Comparison of ENCODE assay signal across 21 cellular contexts in genomic region chr11:39192671-39193070, GRCh38.
"Had no signal": no experiment of that assay in that cellular context is flagged by ENCODE, and none has a peak within 500 bp of the region (broad histone marks: within the 10 kb centered on the region; RNA-seq: fewer than 3 reads in every experiment).

No MANE protein-coding gene starts in this region.

- H3K27me3 ChIP-seq: colonic mucosa, esophagus squamous epithelium, gastrocnemius medialis, heart right ventricle, left lung had no signal

- H3K36me3 ChIP-seq: colonic mucosa, esophagus squamous epithelium, gastrocnemius medialis, heart right ventricle, left lung, lower lobe of right lung had no signal

- H3K4me3 ChIP-seq: colonic mucosa, esophagus squamous epithelium, gastrocnemius medialis, heart right ventricle, left lung, lower lobe of right lung, mucosa of descending colon had no signal

- ATAC-seq: effector memory CD8-positive, alpha-beta T cell; esophagus mucosa; gastrocnemius medialis; heart right ventricle; left cardiac atrium; left lung; mucosa of descending colon had no signal

- H3K27ac ChIP-seq: colonic mucosa, epithelial cell of prostate, esophagus squamous epithelium, gastrocnemius medialis, heart right ventricle, left lung, lower lobe of right lung had no signal

- H3K4me1 ChIP-seq: colonic mucosa, esophagus squamous epithelium, gastrocnemius medialis, heart right ventricle, left lung, lower lobe of right lung had no signal

- H3K9me3 ChIP-seq: colonic mucosa, gastrocnemius medialis, lower lobe of right lung had no signal

- DNase-seq: colonic mucosa; cortex of kidney; effector CD8-positive, alpha-beta T cell; effector memory CD8-positive, alpha-beta T cell; erythroblast; esophagus squamous epithelium; foreskin fibroblast; foreskin melanocyte; gastrocnemius medialis; glutamatergic neuron; head of caudate nucleus; heart right ventricle; hippocampal formation; left cardiac atrium; lower lobe of right lung; mesenchymal stem cell; mucosa of descending colon; naive B cell had no signal
